13 cellular contexts compared by ENCODE assay signal in the genomic region with DNA sequence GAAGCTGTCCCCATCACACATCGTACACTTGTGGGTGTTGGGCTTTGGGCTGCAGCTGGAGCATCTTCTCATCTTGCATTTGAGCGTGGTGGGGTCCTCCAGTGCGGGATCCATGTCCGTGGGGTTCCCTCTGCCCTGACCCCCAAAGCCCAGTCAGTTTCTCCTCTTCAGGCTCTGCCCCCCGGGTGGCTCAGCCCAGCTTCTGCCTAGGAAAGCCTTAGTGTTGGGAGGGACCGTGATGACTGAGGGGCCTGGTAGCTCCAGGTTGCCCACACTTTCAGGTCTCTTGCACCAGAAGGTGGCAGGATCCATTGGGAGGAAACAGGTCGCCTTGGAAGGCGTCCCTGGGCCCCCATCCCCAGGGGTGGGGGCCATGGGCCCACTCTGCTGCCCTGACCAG. TPM values are rescaled to one million over a fixed set of nuclear protein-coding genes. Genes with fewer than 3 reads are reported as not detected.
DNase-seq lines count a peak whose midpoint lies in the region; ATAC-seq lines count a peak whose summit lies in the region.
"Not testable (repeated sequence)": the region's sequence is repeated elsewhere in the genome, so short reads cannot be mapped to it uniquely, and the experiment has no call there.
"Had no signal": no experiment of that assay in that cellular context is flagged by ENCODE, and none has a peak within 500 bp of the region (broad histone marks: within the 10 kb centered on the region; RNA-seq: fewer than 3 reads in every experiment).

No MANE protein-coding gene starts in this region.

- DNase-seq in cardiac septum (ENCODE audit: low spot score) = peak; percentile 56

- peak overlapping the region; percentile 46 for H3K27ac Mint-ChIP-seq in stimulated activated memory B cell treated with anti-CD40 and anti-IgM and Interleukin-4, amounts not matched to agents 10 μg/mL and 1 μg/mL and 100 μg/mL, for 72 hours

- H3K36me3 Mint-ChIP-seq in stimulated activated memory B cell treated with anti-CD40 and anti-IgM and Interleukin-4, amounts not matched to agents 10 μg/mL and 1 μg/mL and 100 μg/mL, for 72 hours = not testable (repeated sequence)

- not testable (repeated sequence) for ATAC-seq in stimulated activated memory B cell treated with anti-CD40 and anti-IgM and Interleukin-4, amounts not matched to agents 10 μg/mL and 1 μg/mL and 100 μg/mL, for 72 hours

- not testable (repeated sequence) for H3K4me3 Mint-ChIP-seq in stimulated activated memory B cell treated with anti-CD40 and anti-IgM and Interleukin-4, amounts not matched to agents 10 μg/mL and 1 μg/mL and 100 μg/mL, for 72 hours

- not testable (repeated sequence) for H3K27me3 Mint-ChIP-seq in stimulated activated memory B cell treated with anti-CD40 and anti-IgM and Interleukin-4, amounts not matched to agents 10 μg/mL and 1 μg/mL and 100 μg/mL, for 72 hours

- intact Hi-C loops in cardiac septum (cut with DNase I) = not testable (repeated sequence)

- not testable (repeated sequence) for H3K9me3 Mint-ChIP-seq in stimulated activated memory B cell treated with anti-CD40 and anti-IgM and Interleukin-4, amounts not matched to agents 10 μg/mL and 1 μg/mL and 100 μg/mL, for 72 hours

- H3K4me1 Mint-ChIP-seq in stimulated activated memory B cell treated with anti-CD40 and anti-IgM and Interleukin-4, amounts not matched to agents 10 μg/mL and 1 μg/mL and 100 μg/mL, for 72 hours = not testable (repeated sequence)

RNA-seq across cellular contexts. Expression of a gene that starts 55.9 kb away (rescaled TPM):
- total RNA-seq in cardiac septum = not detected
- total RNA-seq: A172; A673; B cell; Caco-2; Calu3; CD4-positive, alpha-beta memory T cell; CD4-positive, alpha-beta T cell; CD4-positive, CD25-positive, alpha-beta regulatory T cell; CD8-positive, alpha-beta memory T cell; CD8-positive, alpha-beta T cell; Daoy had no signal
